8 cellular contexts compared by ENCODE assay signal in the genomic region with DNA sequence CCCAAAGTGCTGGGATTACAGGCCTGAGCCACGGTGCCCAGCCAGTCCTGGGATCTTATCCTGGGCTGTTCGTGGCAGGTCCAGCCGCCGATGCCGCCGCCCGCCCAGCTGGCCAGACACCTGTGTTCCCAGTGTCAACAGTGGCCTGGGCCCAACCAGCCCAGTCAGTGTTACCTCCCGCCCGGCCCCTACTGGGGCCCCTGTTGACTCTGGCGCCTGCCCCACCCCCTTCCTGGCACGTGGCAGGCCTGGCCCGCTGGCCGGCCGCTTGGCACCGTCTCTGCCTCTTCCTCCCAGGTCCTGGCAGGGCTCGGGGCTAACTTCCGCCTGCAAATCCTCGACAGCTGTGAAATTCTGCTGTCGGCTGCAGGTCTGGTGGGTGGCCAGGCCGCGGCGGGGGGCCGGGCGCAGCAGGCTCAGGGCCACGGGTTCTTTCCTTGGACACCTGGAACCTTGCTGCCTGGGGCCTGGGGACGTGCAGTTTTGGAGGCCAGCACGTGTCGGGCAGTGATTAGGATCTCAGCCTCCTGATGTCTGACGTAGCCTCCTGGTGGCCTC. TPM values are rescaled to one million over a fixed set of nuclear protein-coding genes. Genes with fewer than 3 reads are reported as not detected.
DNase-seq lines count a peak whose midpoint lies in the region; ATAC-seq, FAIRE-seq and TF ChIP-seq lines count a peak whose summit lies in the region.

No MANE protein-coding gene starts in this region.

- no peaks in the 10 kb centered on the region for H3K9me2 ChIP-seq in GM23338 (ENCODE audit: insufficient read depth)

- H3K4me3 Mint-ChIP-seq in astrocyte (ENCODE audit: unreplicated experiment) (no peak overlapping the region), GM23338 (no peak overlapping the region)

- H3K36me3 Mint-ChIP-seq in astrocyte (ENCODE audit: low read depth, unreplicated experiment) (peaks cover 11% of the 10 kb centered on the region), GM23338 (ENCODE audit: low read depth) (peaks cover 37% of the 10 kb centered on the region)

- peaks cover 9% of the 10 kb centered on the region for H3K4me1 Mint-ChIP-seq in astrocyte (ENCODE audit: low read depth, unreplicated experiment)
- H3K4me1 Mint-ChIP-seq in GM23338, result peaks cover 8% of the 10 kb centered on the region; the same call in 1 of the 3 replicates

- H3K9me3 Mint-ChIP-seq in astrocyte (ENCODE audit: unreplicated experiment) (no peaks in the 10 kb centered on the region), GM23338 (no peaks in the 10 kb centered on the region; the same call in 1 of the 3 replicates)

- H4K20me1 ChIP-seq in astrocyte (ENCODE audit: insufficient read depth, low read length) (peaks cover 25% of the 10 kb centered on the region), GM23338 (replicated peaks; ENCODE audit: insufficient read depth) (peaks cover 8% of the 10 kb centered on the region)

- FAIRE-seq in astrocyte (lab: Jason Lieb, UNC), result no peak
- peak; percentile 58 for FAIRE-seq in islet of Langerhans (lab: Jason Lieb, UNC)
- FAIRE-seq in small intestine (lab: Jason Lieb, UNC), result no peak

- H3K4me1 ChIP-seq in astrocyte (ENCODE audit: insufficient read depth, low read length) (peaks cover 36% of the 10 kb centered on the region), small intestine (ENCODE audit: control insufficient read depth in 2 of 2, insufficient read depth in 1 of 2, low read depth in 1 of 2, low read length in 1 of 2) (peaks cover 0 to 6% of the 10 kb centered on the region in 2 donors), GM23338 (ENCODE audit: insufficient read depth) (peaks cover 10% of the 10 kb centered on the region; the same call in 1 of the 2 replicates)

- H3K79me2 ChIP-seq in astrocyte (ENCODE audit: insufficient read depth, low read length) (peaks cover 59% of the 10 kb centered on the region), GM23338 (replicated peaks; ENCODE audit: insufficient read depth) (peaks cover 84% of the 10 kb centered on the region)

- no peaks in the 10 kb centered on the region for H3K27me3 ChIP-seq in astrocyte (ENCODE audit: insufficient read depth, low read length)
- H3K27me3 ChIP-seq in small intestine (ENCODE audit: control insufficient read depth in 2 of 2, insufficient read depth in 2 of 2, low read length in 2 of 2), result no peaks in the 10 kb centered on the region
- no peaks in the 10 kb centered on the region for H3K27me3 ChIP-seq in GM23338 (ENCODE audit: insufficient read depth)

- no peak overlapping the region for H2AFZ ChIP-seq in astrocyte (ENCODE audit: low read depth, low read length)
- no peak overlapping the region for H2AFZ ChIP-seq in GM23338

- no peak for ATAC-seq in GM23338

- DNase-seq in HCEC 1CT, result peak; percentile 60
- peak; percentile 57 for DNase-seq in astrocyte (ENCODE audit: low read depth)
- peak; percentile 57 for DNase-seq in small intestine
- DNase-seq in hepatic stellate cell (ENCODE audit: low spot score), result no peak
- DNase-seq in T1000 (lab: John Stamatoyannopoulos, UW), result no peak
- DNase-seq in GM23338 (ENCODE audit: low spot score), result no peak
- no peak for DNase-seq in D341Med (ENCODE audit: low spot score)

- H3K9ac ChIP-seq in astrocyte (ENCODE audit: low read length), result no peak overlapping the region

- H3K27ac ChIP-seq in astrocyte (ENCODE audit: low read depth, low read length) (no peak overlapping the region), small intestine (ENCODE audit: low read depth in 1 of 2, low read length in 1 of 2) (peak overlapping the region in 1 of 2 donors; percentile 53), GM23338 (ENCODE audit: low read depth) (no peak overlapping the region)

- H3K36me3 ChIP-seq in astrocyte (ENCODE audit: insufficient read depth, low read length), result peaks cover 2% of the 10 kb centered on the region
- H3K36me3 ChIP-seq in small intestine (ENCODE audit: control insufficient read depth in 2 of 2, insufficient read depth in 2 of 2, low read length in 2 of 2), result no peaks in the 10 kb centered on the region
- H3K36me3 ChIP-seq in GM23338 (ENCODE audit: insufficient read depth), result no peaks in the 10 kb centered on the region; the same call in 1 of the 2 replicates

- H3F3A ChIP-seq in GM23338 (replicated peaks; ENCODE audit: low read depth), result peaks cover 9% of the 10 kb centered on the region; the same call in 1 of the 2 replicates

- H3K9me3 ChIP-seq in astrocyte (ENCODE audit: insufficient read depth, low read depth, low read length), result no peaks in the 10 kb centered on the region
- no peaks in the 10 kb centered on the region for H3K9me3 ChIP-seq in small intestine (ENCODE audit: control insufficient read depth, low read depth)

- 15 to 26% (median 21%) methylated on average over 29 of the region's 29 CpGs for WGBS in small intestine, 3 donors

- H3K27me3 Mint-ChIP-seq in astrocyte (ENCODE audit: low read depth, unreplicated experiment) (no peaks in the 10 kb centered on the region), GM23338 (ENCODE audit: insufficient read depth, low read depth, poor library complexity) (peaks cover 9% of the 10 kb centered on the region)

- H3K4me2 ChIP-seq in astrocyte (ENCODE audit: low read length) (peak overlapping the region; percentile 30), GM23338 (no peak overlapping the region)

- H3K27ac Mint-ChIP-seq in astrocyte (ENCODE audit: unreplicated experiment) (no peak overlapping the region), GM23338 (no peak overlapping the region)

- no peak overlapping the region for H3K4me3 ChIP-seq in astrocyte (ENCODE audit: insufficient read depth, low read depth, low read length)
- H3K4me3 ChIP-seq in small intestine (ENCODE audit: low read depth in 1 of 2, low read length in 2 of 2), result no peak overlapping the region
- no peak overlapping the region for H3K4me3 ChIP-seq in GM23338

- TF ChIP-seq CTCF in astrocyte (IDR thresholded peaks at IDR 0.05; ENCODE audit: insufficient read depth, low read depth, low read length) (no peak), GM23338 (conservative IDR thresholded peaks at IDR 0.05; ENCODE audit: low read depth in 2 of 2) (no peak)

RNA-seq across cellular contexts. Expression of gene ARID3A, which starts 9.1 kb away (rescaled TPM):
- 100 and 106 TPM in 2 replicates for total RNA-seq in astrocyte
- polyA plus RNA-seq in small intestine (1 to 10 TPM; 1.3 to 6.2 (median 3.4) TPM), GM23338 (2016; fragmentation: Nextera tagmentation; extraction: Ambion mirVana) (33.6 and 36.6 TPM in 2 replicates)
- 48.8 and 51.6 TPM in 2 replicates for total RNA-seq in GM23338 (2014; rRNA removed; shearing (Covaris generic))

RNA-seq across cellular contexts. Expression of gene KISS1R, which starts 17.8 kb away (rescaled TPM):
- not detected in 2 replicates for total RNA-seq in astrocyte
- under 1 TPM in 1 of 3 donors, not detected in 2; 0.55 TPM for polyA plus RNA-seq in small intestine
- total RNA-seq in GM23338 (2014; rRNA removed; shearing (Covaris generic)), result 2.4 and 4.0 TPM in 2 replicates
- polyA plus RNA-seq in GM23338 (2016; fragmentation: Nextera tagmentation; extraction: Ambion mirVana), result 0.78 and 1.0 TPM in 2 replicates

RNA-seq across cellular contexts. Expression of gene R3HDM4, which starts 21.9 kb away (rescaled TPM):
- total RNA-seq in astrocyte, result 57.9 and 60.0 TPM in 2 replicates
- 10 to 100 TPM; 29.5 to 52.7 (median 45.4) TPM for polyA plus RNA-seq in small intestine
- total RNA-seq in GM23338 (2014; rRNA removed; shearing (Covaris generic)), result 87.1 and 87.8 TPM in 2 replicates
- 76.5 and 87.4 TPM in 2 replicates for polyA plus RNA-seq in GM23338 (2016; fragmentation: Nextera tagmentation; extraction: Ambion mirVana)

RNA-seq across cellular contexts. Expression of gene RNU6-9, which starts 41.7 kb away (rescaled TPM):
- total RNA-seq in astrocyte, result not detected in 2 replicates
- polyA plus RNA-seq in small intestine (not detected), GM23338 (2016; fragmentation: Nextera tagmentation; extraction: Ambion mirVana) (not detected in 2 replicates)
- not detected in 2 replicates for total RNA-seq in GM23338 (2014; rRNA removed; shearing (Covaris generic))

RNA-seq across cellular contexts. Expression of gene MED16, which starts 42.0 kb away (rescaled TPM):
- total RNA-seq in astrocyte, result 41.4 and 45.0 TPM in 2 replicates
- polyA plus RNA-seq in small intestine (100 to 1,000 TPM in 1 of 3 donors, 10 to 100 TPM in 2; 39.0 to 107 (median 94.8) TPM), GM23338 (2016; fragmentation: Nextera tagmentation; extraction: Ambion mirVana) (52.7 and 58.7 TPM in 2 replicates)
- total RNA-seq in GM23338 (2014; rRNA removed; shearing (Covaris generic)), result 62.3 and 73.6 TPM in 2 replicates

Comparison
In these comparisons a context has a peak if more than half of its experiments do, and no peak if none do; other contexts are left out.
1. DNase-seq: peak in HCEC 1CT (single experiment), astrocyte (single experiment) and small intestine (single experiment); none in hepatic stellate cell (single experiment), T1000 (single experiment), GM23338 (single experiment) and D341Med (single experiment).